In genomic region chr9:106482733-106483132, GRCh38 we compare ENCODE assay signal across 12 cellular contexts.
DNase-seq lines count a peak whose midpoint lies in the region; ATAC-seq and TF ChIP-seq lines count a peak whose summit lies in the region.
"Had no signal": no experiment of that assay in that cellular context is flagged by ENCODE, and none has a peak within 500 bp of the region (broad histone marks: within the 10 kb centered on the region; RNA-seq: fewer than 3 reads in every experiment).

No MANE protein-coding gene starts in this region.

- H3K4me3 ChIP-seq in fibroblast of mammary gland (ENCODE audit: control insufficient read depth, low read depth, low read length): no peak overlapping the region

- no peak for TF ChIP-seq CTCF in fibroblast of mammary gland (conservative IDR thresholded peaks at IDR 0.05; ENCODE audit: control insufficient read depth, insufficient read depth, low read depth, low read length)

- DNase-seq in DMS53 treated with DMSO at 0.1 percent for 48 hours (lab: John Stamatoyannopoulos, UW; ENCODE audit: unreplicated experiment): peak; percentile 8
- DNase-seq in NCI-H69 (lab: John Stamatoyannopoulos, UW): peak; percentile 83
- peak; percentile 26 for DNase-seq in fibroblast of mammary gland (ENCODE audit: low read depth)
- no peak for DNase-seq in GF-D8 (lab: John Stamatoyannopoulos, UW)
- DNase-seq in foreskin melanocyte: no peak
- DNase-seq: CD4-positive, CD25-positive, alpha-beta regulatory T cell; effector memory CD4-positive, alpha-beta T cell; Karpas-422; NCI-H82 had no signal

- ATAC-seq in GM19463 (IDR thresholded peaks at IDR 0.05; ENCODE audit: unreplicated experiment) (peak; percentile 68), HG03135 (IDR thresholded peaks at IDR 0.05; ENCODE audit: unreplicated experiment) (no peak), GM21825 (IDR thresholded peaks at IDR 0.05; ENCODE audit: unreplicated experiment) (no peak)

Comparison
In these comparisons a context has a peak if more than half of its experiments do, and no peak if none do; other contexts are left out.
1. DNase-seq: peak in DMS53 treated with DMSO at 0.1 percent for 48 hours (single experiment), NCI-H69 (single experiment) and fibroblast of mammary gland (single experiment); none in GF-D8 (single experiment) and foreskin melanocyte (single experiment).